1 cellular context compared by ENCODE assay signal in the genomic region with DNA sequence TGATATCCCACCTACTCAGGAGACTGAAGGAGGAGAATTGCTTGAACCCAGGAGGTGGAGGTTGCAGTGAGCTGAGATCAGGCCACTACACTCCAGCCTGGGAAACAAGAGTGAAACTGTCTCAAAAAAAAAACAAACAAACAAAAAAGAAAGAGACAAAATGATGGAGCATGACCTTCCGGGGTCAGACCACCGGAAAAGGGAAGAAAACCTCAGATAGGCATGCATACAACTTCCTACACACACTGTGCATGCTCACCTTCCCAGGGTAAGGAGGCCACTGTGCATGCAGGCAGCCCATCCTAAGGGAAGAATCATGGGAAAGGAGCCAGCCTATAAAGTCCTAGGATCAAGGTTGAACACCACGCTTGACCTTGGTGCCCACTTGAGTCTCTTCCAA.
TF ChIP-seq lines count a peak whose summit lies in the region.

No MANE protein-coding gene starts in this region.

TF ChIP-seq in HepG2, 621 proteins besides CTCF, POLR2A, EP300 and RAD21:
- peak; percentile 36; the same call in 1 of the 2 replicates for TF ChIP-seq KAT8 (CRISPR knock-in tag; IDR thresholded peaks at IDR 0.05)
- TF ChIP-seq NPAS2 (CRISPR knock-in tag; IDR thresholded peaks at IDR 0.05; ENCODE audit: borderline replicate concordance): no peak
- TF ChIP-seq POLR2G (IDR thresholded peaks at IDR 0.05; ENCODE audit: low read depth, low read length): no peak
- TF ChIP-seq NR2C2 (CRISPR knock-in tag; IDR thresholded peaks at IDR 0.05; ENCODE audit: borderline replicate concordance): peak; percentile 77; the same call in 1 of the 2 replicates
- peak; percentile 20; the same call in 1 of the 2 replicates for TF ChIP-seq GABPB1 (CRISPR knock-in tag; IDR thresholded peaks at IDR 0.05)
- peak; percentile 44 for TF ChIP-seq NR2F6 (IDR thresholded peaks at IDR 0.05)
- peak; percentile 53; the same call in 1 of the 2 replicates for TF ChIP-seq NR2F6 (CRISPR knock-in tag; IDR thresholded peaks at IDR 0.05)
- no peak for TF ChIP-seq HDAC1 (CRISPR knock-in tag; IDR thresholded peaks at IDR 0.05)
- 0 out of 2 replicates have a peak, but pooled peaks have one; percentile 32 for TF ChIP-seq PHF20 (CRISPR knock-in tag; IDR thresholded peaks at IDR 0.05)
- 0 out of 2 replicates have a peak, but pooled peaks have one; percentile 23 for TF ChIP-seq ZFX (CRISPR knock-in tag; IDR thresholded peaks at IDR 0.05; ENCODE audit: low read depth)
- TF ChIP-seq, protein P1, sequence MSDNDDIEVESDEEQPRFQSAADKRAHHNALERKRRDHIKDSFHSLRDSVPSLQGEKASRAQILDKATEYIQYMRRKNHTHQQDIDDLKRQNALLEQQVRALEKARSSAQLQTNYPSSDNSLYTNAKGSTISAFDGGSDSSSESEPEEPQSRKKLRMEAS (IDR thresholded peaks at IDR 0.05): peak; percentile 31; the same call in 1 of the 2 replicates
- TF ChIP-seq ETV5 (CRISPR knock-in tag; IDR thresholded peaks at IDR 0.05; ENCODE audit: borderline replicate concordance): peak; percentile 42; the same call in 1 of the 2 replicates
- TF ChIP-seq GABPA (IDR thresholded peaks at IDR 0.05; ENCODE audit: low read depth, low read length): peak; percentile 47
- TF ChIP-seq GABPA (CRISPR knock-in tag; IDR thresholded peaks at IDR 0.05; ENCODE audit: low read depth): peak; percentile 88
- TF ChIP-seq YEATS2 (CRISPR knock-in tag; IDR thresholded peaks at IDR 0.05; ENCODE audit: borderline replicate concordance): no peak
- TF ChIP-seq ELF3 (CRISPR knock-in tag; IDR thresholded peaks at IDR 0.05): peak; percentile 54; the same call in 1 of the 2 replicates
